Comparison of ENCODE assay signal across 9 cellular contexts in the genomic region with DNA sequence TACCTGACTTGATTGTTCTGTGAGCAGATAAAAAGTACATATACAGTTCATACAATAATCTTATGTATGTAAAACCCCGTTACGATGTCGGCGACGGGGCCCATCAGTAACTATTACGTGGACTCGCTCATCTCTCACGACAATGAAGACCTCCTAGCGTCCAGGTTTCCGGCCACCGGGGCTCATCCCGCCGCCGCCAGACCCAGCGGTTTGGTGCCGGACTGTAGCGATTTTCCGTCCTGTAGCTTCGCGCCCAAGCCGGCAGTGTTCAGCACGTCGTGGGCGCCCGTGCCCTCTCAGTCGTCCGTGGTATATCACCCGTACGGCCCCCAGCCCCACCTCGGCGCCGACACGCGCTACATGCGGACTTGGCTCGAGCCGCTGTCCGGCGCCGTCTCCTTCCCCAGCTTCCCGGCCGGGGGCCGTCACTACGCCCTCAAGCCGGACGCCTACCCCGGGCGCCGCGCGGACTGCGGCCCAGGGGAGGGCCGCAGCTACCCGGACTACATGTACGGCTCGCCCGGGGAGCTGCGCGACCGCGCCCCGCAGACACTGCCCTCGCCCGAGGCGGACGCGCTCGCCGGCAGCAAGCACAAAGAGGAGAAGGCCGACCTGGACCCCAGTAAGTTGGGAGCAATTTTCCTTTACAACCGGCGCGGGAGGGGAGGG. TPM values are rescaled to one million over a fixed set of nuclear protein-coding genes. Genes with fewer than 3 reads are reported as not detected.
DNase-seq lines count a peak whose midpoint lies in the region; ATAC-seq and TF ChIP-seq lines count a peak whose summit lies in the region.
"Had no signal": no experiment of that assay in that cellular context is flagged by ENCODE, and none has a peak within 500 bp of the region (broad histone marks: within the 10 kb centered on the region; RNA-seq: fewer than 3 reads in every experiment).

A gene (plus strand): TSS at position 57 of the 669 bp plus-strand sequence. CDS start 28 bp downstream, at position 85.

- no peaks in the 10 kb centered on the region for H3K36me3 Mint-ChIP-seq in stimulated activated naive CD8-positive, alpha-beta T cell treated with anti-CD3 and anti-CD28 coated beads, Interleukin-15, Interleukin-2, amounts not matched to agents 100 ng/mL and 50 ng/mL, for 24 hours (ENCODE audit: low read depth)

- H3K27me3 Mint-ChIP-seq in stimulated activated naive CD8-positive, alpha-beta T cell treated with anti-CD3 and anti-CD28 coated beads, Interleukin-15, Interleukin-2, amounts not matched to agents 100 ng/mL and 50 ng/mL, for 24 hours: peaks cover 90% of the 10 kb centered on the region

- peak within 1 kb of the TSS; percentile 90 for H2BK15ac ChIP-seq in mesenchymal stem cell (ENCODE audit: low read depth, poor library complexity, severe bottlenecking)

- H3K14ac ChIP-seq in mesenchymal stem cell (ENCODE audit: low read length in 2 of 2): peak within 1 kb of the TSS in 1 of 2 experiments; percentile 68

- H4K91ac ChIP-seq in mesenchymal stem cell (ENCODE audit: low read length): peak within 1 kb of the TSS; percentile 93

- peak within 1 kb of the TSS; percentile 91 to 93 for H3K18ac ChIP-seq in mesenchymal stem cell (ENCODE audit: low read depth in 1 of 2, low read length in 2 of 2)

- H4K8ac ChIP-seq in mesenchymal stem cell (ENCODE audit: low read length): peak within 1 kb of the TSS; percentile 87

- no peaks in the 10 kb centered on the region for H3K36me3 ChIP-seq in adrenal gland (replicated peaks in 1 of 2)
- peaks cover 0 to 3% of the 10 kb centered on the region in 2 experiments for H3K36me3 ChIP-seq in mesenchymal stem cell (ENCODE audit: control insufficient read depth in 1 of 2, insufficient read depth in 2 of 2, low read depth in 1 of 2, low read length in 2 of 2)

- intact Hi-C loops in adrenal gland (cut with DNase I): loop anchor here in 1 of 2 donors (5.0 kb wide), 1 partner anchor 207 kb away; no protein-coding TSS in a partner anchor

- peak within 1 kb of the TSS; percentile 62 for H2AFZ ChIP-seq in mesenchymal stem cell (ENCODE audit: low read depth, low read length)

- no peak for DNase-seq in stimulated activated naive CD8-positive, alpha-beta T cell treated with anti-CD3 and anti-CD28 coated beads, Interleukin-15, Interleukin-2, amounts not matched to agents 100 U/mL and 50 U/mL, for 24 hours
- peak in 2 of 7 donors; percentile 41 to 42 for DNase-seq in adrenal gland
- no peak for DNase-seq in mesenchymal stem cell
- no peak for DNase-seq in activated gamma-delta T cell (lab: John Stamatoyannopoulos, UW)
- no peak for DNase-seq in nucleus accumbens (lab: John Stamatoyannopoulos, UW)
- DNase-seq: KBM-7 had no signal

- H3K9ac ChIP-seq in mesenchymal stem cell (ENCODE audit: low read length): peak within 1 kb of the TSS; percentile 98

- peak within 1 kb of the TSS; percentile 96 for H3K4me2 ChIP-seq in mesenchymal stem cell (ENCODE audit: low read length, poor library complexity, severe bottlenecking)

- peak within 1 kb of the TSS; percentile 30 to 79 for H3K23ac ChIP-seq in mesenchymal stem cell (ENCODE audit: low read length in 2 of 2)

- peak in 1 of 2 donors; percentile 35 for TF ChIP-seq POLR2A in adrenal gland (IDR thresholded peaks at IDR 0.05)

- TF ChIP-seq CTCF in adrenal gland (IDR thresholded peaks at IDR 0.05): no peak

- peaks cover 27% of the 10 kb centered on the region for H3K4me1 Mint-ChIP-seq in stimulated activated naive CD8-positive, alpha-beta T cell treated with anti-CD3 and anti-CD28 coated beads, Interleukin-15, Interleukin-2, amounts not matched to agents 100 ng/mL and 50 ng/mL, for 24 hours (ENCODE audit: low read depth)

- no peaks in the 10 kb centered on the region for H3K79me1 ChIP-seq in mesenchymal stem cell (replicated peaks; ENCODE audit: low read length, poor library complexity, severe bottlenecking)

- peak within 1 kb of the TSS; percentile 72 for H2AK5ac ChIP-seq in mesenchymal stem cell (ENCODE audit: low read length, severe bottlenecking)

- peak within 1 kb of the TSS; percentile 51 for H3K4me3 Mint-ChIP-seq in stimulated activated naive CD8-positive, alpha-beta T cell treated with anti-CD3 and anti-CD28 coated beads, Interleukin-15, Interleukin-2, amounts not matched to agents 100 ng/mL and 50 ng/mL, for 24 hours

- H3K4me1 ChIP-seq in adrenal gland (replicated peaks in 1 of 2): peaks cover 14 to 19% of the 10 kb centered on the region in 2 donors
- peaks cover 24% of the 10 kb centered on the region for H3K4me1 ChIP-seq in mesenchymal stem cell (ENCODE audit: control insufficient read depth, insufficient read depth, low read depth, low read length)

- H2BK120ac ChIP-seq in mesenchymal stem cell (ENCODE audit: low read depth, low read length): peak within 1 kb of the TSS; percentile 74

- H3K27me3 ChIP-seq in adrenal gland: peaks cover 13% of the 10 kb centered on the region
- no peaks in the 10 kb centered on the region for H3K27me3 ChIP-seq in mesenchymal stem cell (ENCODE audit: control insufficient read depth in 1 of 2, insufficient read depth in 1 of 2, low read length in 2 of 2)

- H3K4me3 ChIP-seq in adrenal gland: peak within 1 kb of the TSS in 3 of 4 donors; percentile 37 to 70 (median 60)
- peak within 1 kb of the TSS; percentile 71 to 87 for H3K4me3 ChIP-seq in mesenchymal stem cell (ENCODE audit: insufficient read depth in 1 of 2, low read depth in 1 of 2, low read length in 2 of 2)

- 1 to 8% (median 1%) methylated on average over 23 to 73 of the region's 73 CpGs for WGBS in adrenal gland, 4 donors
- WGBS in mesenchymal stem cell: under 1% methylated on average over 62 of the region's 73 CpGs

- H3K27ac ChIP-seq in adrenal gland (peak within 1 kb of the TSS in 3 of 5 donors; percentile 64 to 82 (median 75)), mesenchymal stem cell (ENCODE audit: low read length, poor library complexity, severe bottlenecking) (peak within 1 kb of the TSS; percentile 97)

- H3K4ac ChIP-seq in mesenchymal stem cell (ENCODE audit: low read depth in 1 of 2, low read length in 2 of 2): peak within 1 kb of the TSS; percentile 70 to 93

- ATAC-seq in stimulated activated naive CD8-positive, alpha-beta T cell treated with anti-CD3 and anti-CD28 coated beads, Interleukin-15, Interleukin-2, amounts not matched to agents 100 U/mL and 50 U/mL, for 24 hours: no peak
- ATAC-seq in GM21423 (IDR thresholded peaks at IDR 0.05; ENCODE audit: unreplicated experiment) (no peak), HG02885 (IDR thresholded peaks at IDR 0.05; ENCODE audit: poor library complexity, unreplicated experiment) (no peak)

- peak within 1 kb of the TSS; percentile 91 for H2BK5ac ChIP-seq in mesenchymal stem cell (ENCODE audit: low read depth, low read length, poor library complexity, severe bottlenecking)

- no peaks in the 10 kb centered on the region for H3K9me3 Mint-ChIP-seq in stimulated activated naive CD8-positive, alpha-beta T cell treated with anti-CD3 and anti-CD28 coated beads, Interleukin-15, Interleukin-2, amounts not matched to agents 100 ng/mL and 50 ng/mL, for 24 hours

- peak within 1 kb of the TSS; percentile 24 to 32 for H2BK12ac ChIP-seq in mesenchymal stem cell (ENCODE audit: low read length in 2 of 2)

- no peak within 1 kb of the TSS for H3K27ac Mint-ChIP-seq in stimulated activated naive CD8-positive, alpha-beta T cell treated with anti-CD3 and anti-CD28 coated beads, Interleukin-15, Interleukin-2, amounts not matched to agents 100 ng/mL and 50 ng/mL, for 24 hours

- H3K9me3 ChIP-seq in adrenal gland (replicated peaks in 1 of 3): no peaks in the 10 kb centered on the region
- no peaks in the 10 kb centered on the region for H3K9me3 ChIP-seq in mesenchymal stem cell (ENCODE audit: control insufficient read depth, low read length)

RNA-seq across cellular contexts. Expression of the gene that starts here (rescaled TPM):
- total RNA-seq in adrenal gland: 1 to 10 TPM in 7 of 8 donors, not detected in 1; 1.2 to 5.6 (median 2.7) TPM
- 10 to 100 TPM in 1 of 3 donors, 1 to 10 TPM in 2; 5.6 to 12.1 (median 7.3) TPM for polyA plus RNA-seq in adrenal gland
- 18.0 TPM for polyA plus RNA-seq in mesenchymal stem cell (2013, experiment 1 of 2)
- polyA plus RNA-seq in mesenchymal stem cell (2013, experiment 2 of 2): 18.5 TPM
